11 cellular contexts compared by ENCODE assay signal in the genomic region with DNA sequence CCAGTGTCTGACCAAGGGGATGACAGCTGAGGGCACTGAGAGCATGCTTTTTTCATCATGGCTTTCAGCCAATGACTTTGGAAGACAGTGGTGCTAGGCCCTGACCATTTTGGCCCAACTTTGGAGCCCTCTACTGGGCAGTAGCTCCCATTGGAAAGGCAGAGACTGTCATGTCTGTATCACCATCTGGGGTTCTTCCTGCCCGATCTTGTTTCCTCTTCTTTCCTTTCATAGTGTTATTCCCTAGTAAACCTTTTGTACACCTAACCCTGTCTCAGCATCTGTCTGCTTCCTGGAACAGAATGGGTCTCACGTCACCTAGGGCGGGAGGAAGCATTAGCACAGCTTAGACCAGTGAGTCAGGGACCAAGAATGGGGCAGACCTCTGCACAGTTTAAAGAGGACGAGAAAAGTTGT.
A peak's percentile ranks its signal among the peaks of the same experiment; 100 is the strongest.
DNase-seq lines count a peak whose midpoint lies in the region; ATAC-seq and TF ChIP-seq lines count a peak whose summit lies in the region.
"Had no signal": no experiment of that assay in that cellular context is flagged by ENCODE, and none has a peak within 500 bp of the region (broad histone marks: within the 10 kb centered on the region; RNA-seq: fewer than 3 reads in every experiment).

No MANE protein-coding gene starts in this region.

- no peaks in the 10 kb centered on the region for H3K4me1 ChIP-seq in H9 (ENCODE audit: insufficient read depth, low read length)
- H3K4me1 ChIP-seq in heart right ventricle, result peaks cover 0 to 7% (median 0%) of the 10 kb centered on the region in 9 donors

- H3K9me3 ChIP-seq in H9 (ENCODE audit: control insufficient read depth, low read depth, low read length) (no peaks in the 10 kb centered on the region), heart right ventricle (no peaks in the 10 kb centered on the region), T-helper 17 cell (ENCODE audit: control insufficient read depth, low read length, poor library complexity, severe bottlenecking) (no peaks in the 10 kb centered on the region)

- no peak overlapping the region for H2BK20ac ChIP-seq in H9 (ENCODE audit: low read depth, low read length, poor library complexity, severe bottlenecking)

- H4K8ac ChIP-seq in H9 (replicated peaks; ENCODE audit: insufficient read length, low read depth, low read length), result no peak overlapping the region

- H3K79me2 ChIP-seq in H9 (ENCODE audit: insufficient read depth, low read length), result no peaks in the 10 kb centered on the region

- peak; percentile 2 for DNase-seq in AG08395 (ENCODE audit: low spot score)
- no peak for DNase-seq in H9
- peak; percentile 13 for DNase-seq in SHP77 treated with DMSO at 0.1 percent for 48 hours (lab: John Stamatoyannopoulos, UW)
- peak in 1 of 2 donors; percentile 34 for DNase-seq in heart right ventricle
- DNase-seq in T-helper 17 cell, result no peak
- DNase-seq in activated CD8-positive, alpha-beta memory T cell treated with anti-CD3 and anti-CD28 coated beads for 24 hours, result no peak
- no peak for DNase-seq in posterior vena cava (ENCODE audit: low spot score)
- DNase-seq: activated naive CD8-positive, alpha-beta T cell treated with anti-CD3 and anti-CD28 coated beads, Interleukin-2, amount 10 ng/mL, durations not matched to agents 7 days and 5 days; SW 1271 had no signal

- H3K79me1 ChIP-seq in H9 (ENCODE audit: insufficient read depth, low read depth, low read length, poor library complexity, severe bottlenecking), result no peaks in the 10 kb centered on the region

- no peak overlapping the region for H3K56ac ChIP-seq in H9 (ENCODE audit: insufficient read length, low read depth, low read length)

- no CpG with 5 or more reads among the region's 4 CpGs for WGBS in H9 (ENCODE audit: extremely low coverage, insufficient read length, low lambda C conversion rate)
- WGBS in heart right ventricle, 2 donors, result 84 to 87% methylated on average over 4 of the region's 4 CpGs

- no peaks in the 10 kb centered on the region for H3K36me3 ChIP-seq in heart right ventricle

- H2AK5ac ChIP-seq in H9 (ENCODE audit: insufficient read length, low read length), result no peak overlapping the region

- H3K36me3 Mint-ChIP-seq in H9 (ENCODE audit: insufficient read depth in 1 of 3, low read depth in 3 of 3) (peaks cover 0 to 6% (median 0%) of the 10 kb centered on the region in 3 experiments; a peak in 3 of 7 replicates), T-helper 17 cell (ENCODE audit: low read depth) (no peaks in the 10 kb centered on the region)
- H3K36me3 Mint-ChIP-seq: activated naive CD8-positive, alpha-beta T cell treated with anti-CD3 and anti-CD28 coated beads, Interleukin-2, amount 10 ng/mL, durations not matched to agents 7 days and 5 days had no signal

- TF ChIP-seq CTCF in H9 (conservative IDR thresholded peaks at IDR 0.05) (peak; percentile 57), heart right ventricle (IDR thresholded peaks at IDR 0.05) (peak in 8 of 9 donors; percentile 16 to 58 (median 38))

- no peaks in the 10 kb centered on the region for H3K27me3 ChIP-seq in H9 (ENCODE audit: insufficient read depth, low read length)
- H3K27me3 ChIP-seq in heart right ventricle, result no peaks in the 10 kb centered on the region

- H3K18ac ChIP-seq in H9 (ENCODE audit: insufficient read length, low read depth, low read length), result no peak overlapping the region

- H2BK15ac ChIP-seq in H9 (ENCODE audit: low read depth, low read length), result no peak overlapping the region

- H3K4me3 ChIP-seq in heart right ventricle, result no peak overlapping the region

- H3K23me2 ChIP-seq in H9 (ENCODE audit: insufficient read length, low read depth, low read length, poor library complexity, severe bottlenecking), result no peaks in the 10 kb centered on the region

- H2AFZ ChIP-seq in H9 (ENCODE audit: low read length), result no peak overlapping the region

- H3K14ac ChIP-seq in H9 (ENCODE audit: insufficient read depth, low read length), result no peak overlapping the region

- H4K91ac ChIP-seq in H9 (ENCODE audit: insufficient read length, low read depth, low read length), result no peak overlapping the region

- no peak overlapping the region for H3K27ac ChIP-seq in H9 (ENCODE audit: insufficient read length, low read depth, low read length)
- no peak overlapping the region for H3K27ac ChIP-seq in heart right ventricle

- H2BK12ac ChIP-seq in H9 (ENCODE audit: insufficient read length, low read depth, low read length), result no peak overlapping the region

- H3K4me1 Mint-ChIP-seq in H9, result no peaks in the 10 kb centered on the region; a peak in 1 of 4 replicates
- H3K4me1 Mint-ChIP-seq in T-helper 17 cell, result no peaks in the 10 kb centered on the region
- H3K4me1 Mint-ChIP-seq: activated naive CD8-positive, alpha-beta T cell treated with anti-CD3 and anti-CD28 coated beads, Interleukin-2, amount 10 ng/mL, durations not matched to agents 7 days and 5 days had no signal

- ATAC-seq in heart right ventricle (peak; percentile 42 to 93 (median 84)), T-helper 17 cell (no peak), HG02623 (IDR thresholded peaks at IDR 0.05; ENCODE audit: unreplicated experiment) (no peak)

- intact Hi-C loops in heart right ventricle (cut with DNase I) (loop anchor here in 5 of 10 donors (2.0 to 10.0 kb wide), 4 partner anchors 94 to 192 kb away; no protein-coding TSS in a partner anchor), posterior vena cava (cut with DNase I) (no loop called here)

- no peak overlapping the region for H3K23ac ChIP-seq in H9 (ENCODE audit: insufficient read length, low read depth, low read length)

- H2BK5ac ChIP-seq in H9 (ENCODE audit: insufficient read length, low read length), result no peak overlapping the region

- no peak overlapping the region for H3K27ac Mint-ChIP-seq in H9
- H3K27ac Mint-ChIP-seq in T-helper 17 cell, result no peak overlapping the region
- H3K27ac Mint-ChIP-seq: activated naive CD8-positive, alpha-beta T cell treated with anti-CD3 and anti-CD28 coated beads, Interleukin-2, amount 10 ng/mL, durations not matched to agents 7 days and 5 days; stimulated activated naive CD8-positive, alpha-beta T cell treated with anti-CD3 and anti-CD28 coated beads, Interleukin-15, Interleukin-2, amounts not matched to agents 100 ng/mL and 50 ng/mL, for 24 hours had no signal

- H4K20me1 ChIP-seq in H9 (ENCODE audit: control insufficient read depth, insufficient read depth, insufficient read length), result no peaks in the 10 kb centered on the region

- no peak overlapping the region for H4K5ac ChIP-seq in H9 (ENCODE audit: insufficient read length, low read depth, low read length)

- peaks cover 0 to 2% of the 10 kb centered on the region in 2 experiments; a peak in 4 of 5 replicates for H3K9me3 Mint-ChIP-seq in H9
- H3K9me3 Mint-ChIP-seq: activated naive CD8-positive, alpha-beta T cell treated with anti-CD3 and anti-CD28 coated beads, Interleukin-2, amount 10 ng/mL, durations not matched to agents 7 days and 5 days had no signal

- H3K4me2 ChIP-seq in H9 (ENCODE audit: insufficient read depth, insufficient read length, low read length), result no peak overlapping the region

- H3K9ac ChIP-seq in H9 (ENCODE audit: extremely low read depth, insufficient read length, low read length), result no peak overlapping the region

- H3T11ph ChIP-seq in H9 (ENCODE audit: low read length), result no peak overlapping the region

- no peak overlapping the region for H3K4me3 Mint-ChIP-seq in H9
- H3K4me3 Mint-ChIP-seq in T-helper 17 cell, result no peak overlapping the region
- H3K4me3 Mint-ChIP-seq: activated naive CD8-positive, alpha-beta T cell treated with anti-CD3 and anti-CD28 coated beads, Interleukin-2, amount 10 ng/mL, durations not matched to agents 7 days and 5 days; stimulated activated naive CD8-positive, alpha-beta T cell treated with anti-CD3 and anti-CD28 coated beads, Interleukin-15, Interleukin-2, amounts not matched to agents 100 ng/mL and 50 ng/mL, for 24 hours had no signal

- H3K27me3 Mint-ChIP-seq in H9 (ENCODE audit: low read depth), result peaks cover 1% of the 10 kb centered on the region; the same call in 1 of the 2 replicates
- H3K27me3 Mint-ChIP-seq in T-helper 17 cell, result peaks cover 6% of the 10 kb centered on the region

- no peak overlapping the region for H3K4ac ChIP-seq in H9 (ENCODE audit: low read depth, low read length)

- no peak overlapping the region for H2BK120ac ChIP-seq in H9 (ENCODE audit: low read depth, low read length, poor library complexity, severe bottlenecking)

Comparison
In these comparisons a context has a peak if more than half of its experiments do, and no peak if none do; other contexts are left out.
1. DNase-seq: peak in AG08395 (single experiment) and SHP77 treated with DMSO at 0.1 percent for 48 hours (single experiment); none in H9 (single experiment), T-helper 17 cell (0 of 3), activated CD8-positive, alpha-beta memory T cell treated with anti-CD3 and anti-CD28 coated beads for 24 hours (single experiment) and posterior vena cava (single experiment).
2. ATAC-seq: peak in heart right ventricle (8 of 8); none in T-helper 17 cell (single experiment) and HG02623 (single experiment).